ENCODE assay signal across 16 cellular contexts in the genomic region with DNA sequence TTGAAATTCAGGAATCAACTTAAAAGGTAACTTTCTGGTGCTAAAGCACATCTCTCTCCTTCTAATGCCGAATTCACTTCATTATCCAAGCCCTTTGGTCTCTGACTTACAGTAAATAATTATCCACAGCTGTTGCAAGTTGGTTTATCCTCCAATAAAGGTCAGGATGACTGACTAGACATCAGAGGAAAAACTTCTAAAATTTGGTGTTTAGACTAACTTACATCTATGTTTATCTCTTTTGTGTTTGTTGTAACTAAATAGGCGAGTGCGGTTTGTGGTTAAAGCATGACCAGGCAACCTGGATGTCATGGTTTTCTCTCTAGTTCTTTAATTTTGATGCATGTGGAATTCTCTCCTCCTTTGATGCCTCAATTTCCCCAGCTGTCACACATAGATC.
"Had no signal": no experiment of that assay in that cellular context is flagged by ENCODE, and none has a peak within 500 bp of the region (broad histone marks: within the 10 kb centered on the region; RNA-seq: fewer than 3 reads in every experiment).

No MANE protein-coding gene starts in this region.

- H3K36me3 ChIP-seq: ascending aorta, ovary, WERI-Rb-1 had no signal

- DNase-seq: activated CD4-positive, alpha-beta memory T cell treated with anti-CD3 and anti-CD28 coated beads, Interleukin-2, amount 10 ng/mL, durations not matched to agents 7 days and 5 days; activated CD4-positive, alpha-beta T cell treated with anti-CD3 and anti-CD28 coated beads for 36 hours; activated CD8-positive, alpha-beta memory T cell treated with anti-CD3 and anti-CD28 coated beads, Interleukin-2, amount 50 U/mL, for 4 hours; activated T-cell treated with anti-CD3 and anti-CD28 coated beads, Interleukin-2, amount 50 U/mL, for 72 hours; effector CD4-positive, alpha-beta T cell; glutamatergic neuron; mammary epithelial cell; mucosa of descending colon; ovary; stimulated activated CD4-positive, alpha-beta T cell treated with anti-CD3 and anti-CD28 coated beads, Interleukin-15, amount 100 ng/mL, for 24 hours; stimulated activated CD4-positive, alpha-beta T cell treated with anti-CD3 and anti-CD28 coated beads, Interleukin-4, amount 100 ng/mL, for 24 hours; T-helper 1 cell; WERI-Rb-1 had no signal

- ATAC-seq: activated CD4-positive, alpha-beta T cell treated with anti-CD3 and anti-CD28 coated beads for 36 hours; activated T-cell treated with anti-CD3 and anti-CD28 coated beads, Interleukin-2, amount 50 U/mL, for 72 hours; mucosa of descending colon had no signal

- H3K4me3 ChIP-seq: ascending aorta, coronary artery, mucosa of descending colon, ovary had no signal

- H3K4me1 Mint-ChIP-seq: activated CD4-positive, alpha-beta memory T cell treated with anti-CD3 and anti-CD28 coated beads, Interleukin-2, amount 10 ng/mL, durations not matched to agents 7 days and 5 days; activated CD4-positive, alpha-beta T cell treated with anti-CD3 and anti-CD28 coated beads for 36 hours had no signal

- H3K4me3 Mint-ChIP-seq: activated CD4-positive, alpha-beta memory T cell treated with anti-CD3 and anti-CD28 coated beads, Interleukin-2, amount 10 ng/mL, durations not matched to agents 7 days and 5 days; activated CD4-positive, alpha-beta T cell treated with anti-CD3 and anti-CD28 coated beads for 36 hours; activated T-cell treated with anti-CD3 and anti-CD28 coated beads, Interleukin-2, amount 50 U/mL, for 72 hours; stimulated activated naive CD8-positive, alpha-beta T cell treated with anti-CD3 and anti-CD28 coated beads, Interleukin-15, Interleukin-2, amounts not matched to agents 100 ng/mL and 50 ng/mL, for 24 hours had no signal

- H3K9me3 ChIP-seq: ascending aorta, mucosa of descending colon, ovary had no signal

- H3K4me1 ChIP-seq: ascending aorta had no signal

- H3K27me3 ChIP-seq: ascending aorta, ovary had no signal

- H3K27ac Mint-ChIP-seq: activated CD4-positive, alpha-beta memory T cell treated with anti-CD3 and anti-CD28 coated beads, Interleukin-2, amount 10 ng/mL, durations not matched to agents 7 days and 5 days; activated CD4-positive, alpha-beta T cell treated with anti-CD3 and anti-CD28 coated beads for 36 hours; activated T-cell treated with anti-CD3 and anti-CD28 coated beads, Interleukin-2, amount 50 U/mL, for 72 hours; stimulated activated naive CD8-positive, alpha-beta T cell treated with anti-CD3 and anti-CD28 coated beads, Interleukin-15, Interleukin-2, amounts not matched to agents 100 ng/mL and 50 ng/mL, for 24 hours had no signal

- H3K27ac ChIP-seq: ascending aorta, coronary artery, ovary, WERI-Rb-1 had no signal

- H3K27me3 Mint-ChIP-seq: activated CD4-positive, alpha-beta memory T cell treated with anti-CD3 and anti-CD28 coated beads, Interleukin-2, amount 10 ng/mL, durations not matched to agents 7 days and 5 days; stimulated activated naive CD8-positive, alpha-beta T cell treated with anti-CD3 and anti-CD28 coated beads, Interleukin-15, Interleukin-2, amounts not matched to agents 100 ng/mL and 50 ng/mL, for 24 hours had no signal
